ENCODE assay signal across 28 cellular contexts in the genomic region with DNA sequence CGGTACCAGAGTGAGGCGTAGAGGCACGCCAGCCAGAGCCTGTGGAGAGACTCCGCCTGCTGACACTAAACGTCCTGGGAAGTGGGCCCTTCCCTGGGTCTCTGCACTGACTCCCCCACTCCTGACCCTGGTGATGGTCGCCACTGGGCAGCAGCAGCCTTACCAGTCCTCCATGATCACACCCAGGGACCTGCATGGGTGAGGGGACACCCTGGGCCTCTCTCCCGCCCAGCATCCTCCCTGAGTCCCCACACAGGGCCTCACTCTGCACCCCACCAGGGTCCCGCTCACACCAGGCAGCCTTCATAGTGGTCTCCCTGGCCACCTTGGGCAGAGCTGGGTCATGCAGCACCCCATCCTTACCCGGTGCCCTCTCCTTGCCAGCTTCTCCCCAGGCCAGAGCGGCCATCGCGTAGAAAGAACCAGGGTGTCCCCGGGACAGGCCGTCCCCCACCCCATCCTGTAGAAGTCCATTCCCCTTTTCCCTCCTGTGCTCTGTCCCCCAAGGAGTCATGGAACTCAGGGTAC. TPM values are rescaled to one million over a fixed set of nuclear protein-coding genes. Genes with fewer than 3 reads are reported as not detected.
"Had no signal": no experiment of that assay in that cellular context is flagged by ENCODE, and none has a peak within 500 bp of the region (broad histone marks: within the 10 kb centered on the region; RNA-seq: fewer than 3 reads in every experiment).

No MANE protein-coding gene starts in this region.

- H3K27ac ChIP-seq: KMS-11 had no signal

- H3K9me3 ChIP-seq: adrenal gland, MG63, Peyer's patch had no signal

- FAIRE-seq: TTC549 had no signal

- H3K27me3 ChIP-seq: adrenal gland, MG63, Peyer's patch had no signal

- DNase-seq: activated B cell treated with CpG ODN at 0.5 μM for 24 hours; activated CD4-positive, alpha-beta memory T cell treated with anti-CD3 and anti-CD28 coated beads, Interleukin-2, amount 10 ng/mL, durations not matched to agents 7 days and 5 days; activated CD4-positive, alpha-beta T cell treated with anti-CD3 and anti-CD28 coated beads, Interleukin-2, amount 10 ng/mL, durations not matched to agents 7 days and 5 days; activated gamma-delta T cell treated with Interleukin-2 at 50 U/mL for 16 hours; activated naive CD4-positive, alpha-beta T cell treated with anti-CD3 and anti-CD28 coated beads, Interleukin-2, amount 50 U/mL, for 16 hours; activated naive CD8-positive, alpha-beta T cell treated with anti-CD3 and anti-CD28 coated beads, Interleukin-2, amount 10 ng/mL, durations not matched to agents 7 days and 5 days; activated T-cell treated with anti-CD3 and anti-CD28 coated beads for 4 hours; activated T-cell treated with anti-CD3 and anti-CD28 coated beads, Interleukin-2, amount 50 U/mL, for 48 hours; adrenal gland; anterior cingulate cortex; MG63; MV-4-11; NCI-H1092 treated with DMSO at 0.1 percent for 48 hours; NCI-H1436; NCI-H1694 treated with DMSO at 0.1 percent for 48 hours; NCI-H2081; NCI-H446; NCI-H524; SHP77 treated with DMSO at 0.1 percent for 48 hours; T-cell; T-helper 2 cell; T1000 had no signal

- H3K9ac ChIP-seq: KMS-11 had no signal

- H3K4me3 ChIP-seq: adrenal gland, MG63, Peyer's patch had no signal

- H3K4me2 ChIP-seq: KMS-11 had no signal

- H3K4me1 ChIP-seq: adrenal gland had no signal

RNA-seq across cellular contexts. Expression of gene RGS11, which starts 10.7 kb away (rescaled TPM):
- total RNA-seq: activated B cell treated with CpG ODN at 0.5 μM for 24 hours; activated CD4-positive, alpha-beta T cell treated with anti-CD3 and anti-CD28 coated beads, Interleukin-2, amount 10 ng/mL, durations not matched to agents 7 days and 5 days; activated naive CD8-positive, alpha-beta T cell treated with anti-CD3 and anti-CD28 coated beads, Interleukin-2, amount 10 ng/mL, durations not matched to agents 7 days and 5 days had no signal
- polyA plus RNA-seq: IgD-negative memory B cell had no signal

RNA-seq across cellular contexts. Expression of gene ARHGDIG, which starts 15.3 kb away (rescaled TPM):
- total RNA-seq: activated B cell treated with CpG ODN at 0.5 μM for 24 hours; activated CD4-positive, alpha-beta memory T cell treated with anti-CD3 and anti-CD28 coated beads, Interleukin-2, amount 10 ng/mL, durations not matched to agents 7 days and 5 days; activated CD4-positive, alpha-beta T cell treated with anti-CD3 and anti-CD28 coated beads, Interleukin-2, amount 10 ng/mL, durations not matched to agents 7 days and 5 days; activated CD8-positive, alpha-beta memory T cell treated with anti-CD3 and anti-CD28 coated beads for 36 hours; activated naive CD8-positive, alpha-beta T cell treated with anti-CD3 and anti-CD28 coated beads, Interleukin-2, amount 10 ng/mL, durations not matched to agents 7 days and 5 days had no signal
- polyA plus RNA-seq: IgD-negative memory B cell had no signal

RNA-seq across cellular contexts. Expression of gene PDIA2, which starts 17.9 kb away (rescaled TPM):
- total RNA-seq: activated B cell treated with CpG ODN at 0.5 μM for 24 hours; activated CD4-positive, alpha-beta memory T cell treated with anti-CD3 and anti-CD28 coated beads, Interleukin-2, amount 10 ng/mL, durations not matched to agents 7 days and 5 days; activated CD4-positive, alpha-beta T cell treated with anti-CD3 and anti-CD28 coated beads, Interleukin-2, amount 10 ng/mL, durations not matched to agents 7 days and 5 days; activated CD8-positive, alpha-beta memory T cell treated with anti-CD3 and anti-CD28 coated beads for 36 hours; activated T-helper 2 cell treated with anti-CD3 and anti-CD28 coated beads, Interferon-gamma antibody, Interleukin-2, Interleukin-4, amounts not matched to agents 10 μg/mL and 5 μg/mL and 100 μg/mL, durations not matched to agents 14 hours and 24 hours and 36 hours had no signal
- polyA plus RNA-seq: IgD-negative memory B cell had no signal
